29 cellular contexts compared by ENCODE assay signal in the genomic region with DNA sequence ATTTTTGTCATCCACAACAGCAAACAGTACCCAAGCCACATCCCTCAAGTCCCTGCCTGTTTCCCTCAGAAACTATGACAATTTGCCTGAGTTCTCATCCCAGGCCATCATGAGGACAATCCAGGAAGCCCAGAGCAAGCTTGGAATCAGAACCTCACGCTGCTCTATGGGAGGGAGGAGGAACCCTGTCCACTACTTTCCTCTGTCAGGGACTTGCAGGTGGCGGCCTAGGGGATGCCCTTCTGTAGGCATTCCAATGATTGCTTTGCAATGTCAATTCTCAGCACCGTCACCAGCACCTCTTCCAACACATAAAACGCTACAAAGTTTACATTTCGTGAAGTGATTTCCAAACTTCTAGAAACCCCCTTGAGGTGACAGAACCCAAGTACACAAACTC.
"Had no signal": no experiment of that assay in that cellular context is flagged by ENCODE, and none has a peak within 500 bp of the region (broad histone marks: within the 10 kb centered on the region; RNA-seq: fewer than 3 reads in every experiment).

No MANE protein-coding gene starts in this region.

- H3K27ac ChIP-seq: brain microvascular endothelial cell, esophagus muscularis mucosa, foreskin keratinocyte, gastrocnemius medialis, heart right ventricle, WERI-Rb-1 had no signal

- H3K4me3 Mint-ChIP-seq: activated B cell treated with CpG ODN at 0.5 μM for 24 hours; activated CD4-positive, alpha-beta memory T cell treated with anti-CD3 and anti-CD28 coated beads for 36 hours; activated CD8-positive, alpha-beta memory T cell treated with anti-CD3 and anti-CD28 coated beads, Interleukin-2, amount 10 ng/mL, durations not matched to agents 7 days and 5 days; activated CD8-positive, alpha-beta T cell treated with anti-CD3 and anti-CD28 coated beads, Interleukin-2, amount 10 ng/mL, durations not matched to agents 7 days and 5 days; activated naive CD4-positive, alpha-beta T cell treated with anti-CD3 and anti-CD28 coated beads for 36 hours; activated naive CD4-positive, alpha-beta T cell treated with anti-CD3 and anti-CD28 coated beads, Interleukin-2, amount 50 U/mL, for 24 hours; activated naive CD8-positive, alpha-beta T cell treated with anti-CD3 and anti-CD28 coated beads, Interleukin-2, amount 10 ng/mL, durations not matched to agents 7 days and 5 days; activated T-helper 1 cell treated with anti-CD3 and anti-CD28 coated beads, Interleukin-12 subunit alpha, Interleukin-12 subunit beta, Interleukin-2, Interleukin-4 antibody, amounts not matched to agents 30 ng/mL and 10 ng/mL and 1 ng/mL, durations not matched to agents 14 hours and 24 hours and 36 hours; T-helper 17 cell; T-helper 2 cell treated with Interferon-gamma antibody and Interleukin-4, amounts not matched to agents 5 μg/mL and 100 μg/mL, for 36 hours had no signal

- H3K4me1 ChIP-seq: esophagus muscularis mucosa, foreskin keratinocyte had no signal

- H3K27me3 ChIP-seq: brain microvascular endothelial cell, esophagus muscularis mucosa, gastrocnemius medialis, heart right ventricle had no signal

- H3K4me1 Mint-ChIP-seq: activated B cell treated with CpG ODN at 0.5 μM for 24 hours; activated CD8-positive, alpha-beta memory T cell treated with anti-CD3 and anti-CD28 coated beads, Interleukin-2, amount 10 ng/mL, durations not matched to agents 7 days and 5 days; activated naive CD4-positive, alpha-beta T cell treated with anti-CD3 and anti-CD28 coated beads, Interleukin-2, amount 50 U/mL, for 24 hours; activated naive CD8-positive, alpha-beta T cell treated with anti-CD3 and anti-CD28 coated beads, Interleukin-2, amount 10 ng/mL, durations not matched to agents 7 days and 5 days; T-helper 17 cell had no signal

- H3K27ac Mint-ChIP-seq: activated B cell treated with CpG ODN at 0.5 μM for 24 hours; activated CD4-positive, alpha-beta memory T cell treated with anti-CD3 and anti-CD28 coated beads for 36 hours; activated CD8-positive, alpha-beta memory T cell treated with anti-CD3 and anti-CD28 coated beads, Interleukin-2, amount 10 ng/mL, durations not matched to agents 7 days and 5 days; activated CD8-positive, alpha-beta T cell treated with anti-CD3 and anti-CD28 coated beads, Interleukin-2, amount 10 ng/mL, durations not matched to agents 7 days and 5 days; activated naive CD4-positive, alpha-beta T cell treated with anti-CD3 and anti-CD28 coated beads for 36 hours; activated naive CD4-positive, alpha-beta T cell treated with anti-CD3 and anti-CD28 coated beads, Interleukin-2, amount 50 U/mL, for 24 hours; activated naive CD8-positive, alpha-beta T cell treated with anti-CD3 and anti-CD28 coated beads, Interleukin-2, amount 10 ng/mL, durations not matched to agents 7 days and 5 days; activated T-helper 1 cell treated with anti-CD3 and anti-CD28 coated beads, Interleukin-12 subunit alpha, Interleukin-12 subunit beta, Interleukin-2, Interleukin-4 antibody, amounts not matched to agents 30 ng/mL and 10 ng/mL and 1 ng/mL, durations not matched to agents 14 hours and 24 hours and 36 hours; activated T-helper 2 cell treated with anti-CD3 and anti-CD28 coated beads, Interferon-gamma antibody, Interleukin-2, Interleukin-4, amounts not matched to agents 10 μg/mL and 5 μg/mL and 100 μg/mL, durations not matched to agents 14 hours and 24 hours and 36 hours; T-helper 17 cell; T-helper 2 cell treated with Interferon-gamma antibody and Interleukin-4, amounts not matched to agents 5 μg/mL and 100 μg/mL, for 36 hours had no signal

- H3K4me3 ChIP-seq: esophagus muscularis mucosa, gastrocnemius medialis, heart right ventricle had no signal

- H3K27me3 Mint-ChIP-seq: activated CD4-positive, alpha-beta memory T cell treated with anti-CD3 and anti-CD28 coated beads for 36 hours; activated naive CD4-positive, alpha-beta T cell treated with anti-CD3 and anti-CD28 coated beads, Interleukin-2, amount 50 U/mL, for 24 hours; activated naive CD8-positive, alpha-beta T cell treated with anti-CD3 and anti-CD28 coated beads, Interleukin-2, amount 10 ng/mL, durations not matched to agents 7 days and 5 days had no signal

- H3K9me3 ChIP-seq: esophagus muscularis mucosa, gastrocnemius medialis, heart right ventricle had no signal

- ATAC-seq: activated CD4-positive, CD25-positive, alpha-beta regulatory T cell treated with anti-CD3 and anti-CD28 coated beads, Interleukin-2, amount 50 U/mL, for 24 hours; activated CD8-positive, alpha-beta memory T cell treated with anti-CD3 and anti-CD28 coated beads, Interleukin-2, amount 10 ng/mL, durations not matched to agents 7 days and 5 days; activated CD8-positive, alpha-beta T cell treated with anti-CD3 and anti-CD28 coated beads, Interleukin-2, amount 10 ng/mL, durations not matched to agents 7 days and 5 days; foreskin keratinocyte; gastrocnemius medialis; heart right ventricle; T-helper 17 cell had no signal

- H3K36me3 ChIP-seq: brain microvascular endothelial cell, esophagus muscularis mucosa, gastrocnemius medialis, heart right ventricle, WERI-Rb-1 had no signal

- H3K9me3 Mint-ChIP-seq: activated naive CD4-positive, alpha-beta T cell treated with anti-CD3 and anti-CD28 coated beads, Interleukin-2, amount 50 U/mL, for 24 hours; T-helper 2 cell treated with Interferon-gamma antibody and Interleukin-4, amounts not matched to agents 5 μg/mL and 100 μg/mL, for 36 hours had no signal

- H3K36me3 Mint-ChIP-seq: activated CD4-positive, alpha-beta memory T cell treated with anti-CD3 and anti-CD28 coated beads for 36 hours; activated CD8-positive, alpha-beta memory T cell treated with anti-CD3 and anti-CD28 coated beads, Interleukin-2, amount 10 ng/mL, durations not matched to agents 7 days and 5 days; activated naive CD4-positive, alpha-beta T cell treated with anti-CD3 and anti-CD28 coated beads, Interleukin-2, amount 50 U/mL, for 24 hours had no signal

- DNase-seq: activated B cell treated with CpG ODN at 0.5 μM for 24 hours; activated CD4-positive, alpha-beta T cell treated with anti-CD3 and anti-CD28 coated beads, Interleukin-2, amount 50 U/mL, for 1 hour; activated CD8-positive, alpha-beta memory T cell treated with anti-CD3 and anti-CD28 coated beads, Interleukin-2, amount 10 ng/mL, durations not matched to agents 7 days and 5 days; activated CD8-positive, alpha-beta memory T cell treated with anti-CD3 and anti-CD28 coated beads, Interleukin-2, amount 50 U/mL, for 4 hours; activated CD8-positive, alpha-beta T cell treated with anti-CD3 and anti-CD28 coated beads, Interleukin-2, amount 10 ng/mL, durations not matched to agents 7 days and 5 days; activated effector memory CD4-positive, alpha-beta T cell treated with anti-CD3 and anti-CD28 coated beads, Interleukin-2, amount 50 U/mL, for 16 hours; activated naive CD8-positive, alpha-beta T cell treated with anti-CD3 and anti-CD28 coated beads, Interleukin-2, amount 10 ng/mL, durations not matched to agents 7 days and 5 days; activated T-cell treated with anti-CD3 and anti-CD28 coated beads, Interleukin-2, amount 50 U/mL, for 1 hour; amniotic stem cell; anterior cingulate cortex; brain microvascular endothelial cell; caudate nucleus; effector memory CD4-positive, alpha-beta T cell; erythroblast; gastrocnemius medialis; heart right ventricle; T-helper 1 cell; T-helper 17 cell; T1000; WERI-Rb-1 had no signal
